ENCODE assay signal across 12 cellular contexts in genomic region chr3:169145551-169145950, GRCh38.
DNase-seq lines count a peak whose midpoint lies in the region; ATAC-seq, FAIRE-seq and TF ChIP-seq lines count a peak whose summit lies in the region.
"Had no signal": no experiment of that assay in that cellular context is flagged by ENCODE, and none has a peak within 500 bp of the region (broad histone marks: within the 10 kb centered on the region; RNA-seq: fewer than 3 reads in every experiment).

No MANE protein-coding gene starts in this region.

- H3K27ac ChIP-seq in prostate gland, result peak overlapping the region in 1 of 2 donors; percentile 70

- H3K27me3 ChIP-seq in prostate gland (replicated peaks; ENCODE audit: insufficient read depth), result no peaks in the 10 kb centered on the region

- WGBS in prostate gland, result 20% methylated on average over 3 of the region's 3 CpGs

- no peak for TF ChIP-seq CTCF in fibroblast of the aortic adventitia (IDR thresholded peaks at IDR 0.05; ENCODE audit: insufficient read depth, low read length)
- no peak for TF ChIP-seq CTCF in prostate gland (IDR thresholded peaks at IDR 0.05)

- intact Hi-C loops in prostate gland (cut with DNase I), result loop anchor here (5.0 to 10.0 kb wide), 3 partner anchors 69 to 597 kb away; no protein-coding TSS in a partner anchor

- peaks cover 14% of the 10 kb centered on the region for H3K4me1 Mint-ChIP-seq in activated T-helper 17 cell treated with anti-CD3 and anti-CD28 coated beads, Interleukin-2, amount 50 U/mL, for 72 hours

- H3K4me3 ChIP-seq in fibroblast of the aortic adventitia (ENCODE audit: low read depth, low read length), result peak overlapping the region; percentile 81
- H3K4me3 ChIP-seq in prostate gland, result peak overlapping the region; percentile 27 to 40

- peaks cover 66% of the 10 kb centered on the region for H3K27me3 Mint-ChIP-seq in activated T-helper 17 cell treated with anti-CD3 and anti-CD28 coated beads, Interleukin-2, amount 50 U/mL, for 72 hours

- H3K9me3 Mint-ChIP-seq in activated T-helper 17 cell treated with anti-CD3 and anti-CD28 coated beads, Interleukin-2, amount 50 U/mL, for 72 hours, result no peaks in the 10 kb centered on the region

- ATAC-seq in activated T-helper 17 cell treated with anti-CD3 and anti-CD28 coated beads, Interleukin-2, amount 50 U/mL, for 72 hours (replicated peaks), result no peak

- peak; percentile 66 for FAIRE-seq in G401.6 (lab: Jason Lieb, UNC)

- TF ChIP-seq POLR2A in prostate gland (IDR thresholded peaks at IDR 0.05), result no peak

- H3K9me3 ChIP-seq in prostate gland, result no peaks in the 10 kb centered on the region

- H3K27ac Mint-ChIP-seq in activated T-helper 17 cell treated with anti-CD3 and anti-CD28 coated beads, Interleukin-2, amount 50 U/mL, for 72 hours, result no peak overlapping the region

- no peaks in the 10 kb centered on the region for H3K36me3 Mint-ChIP-seq in activated T-helper 17 cell treated with anti-CD3 and anti-CD28 coated beads, Interleukin-2, amount 50 U/mL, for 72 hours (ENCODE audit: low read depth)

- no peaks in the 10 kb centered on the region for H3K36me3 ChIP-seq in prostate gland

- peak overlapping the region; percentile 78 for H3K4me3 Mint-ChIP-seq in activated T-helper 17 cell treated with anti-CD3 and anti-CD28 coated beads, Interleukin-2, amount 50 U/mL, for 72 hours

- peak; percentile 50 for DNase-seq in fibroblast of the aortic adventitia (ENCODE audit: low read depth)
- DNase-seq in prostate gland (ENCODE audit: low spot score), result no peak
- no peak for DNase-seq in SKM-1 (lab: John Stamatoyannopoulos, UW; ENCODE audit: unreplicated experiment)
- no peak for DNase-seq in SK-N-DZ (ENCODE audit: low spot score)
- no peak for DNase-seq in activated T-cell treated with anti-CD3 and anti-CD28 coated beads, Interleukin-2, amount 50 U/mL, for 48 hours
- no peak for DNase-seq in stimulated activated CD4-positive, alpha-beta T cell treated with anti-CD3 and anti-CD28 coated beads, Interleukin-15, amount 100 ng/mL, for 24 hours
- DNase-seq: activated naive CD4-positive, alpha-beta T cell; DND-41; NCI-H524 treated with DMSO at 0.1 percent for 48 hours; nucleus accumbens had no signal

- H3K4me1 ChIP-seq in prostate gland (replicated peaks), result no peaks in the 10 kb centered on the region
